Comparison of ENCODE assay signal across 31 cellular contexts in genomic region chrX:77432998-77433397, GRCh38. TPM values are rescaled to one million over a fixed set of nuclear protein-coding genes. Genes with fewer than 3 reads are reported as not detected.
"Had no signal": no experiment of that assay in that cellular context is flagged by ENCODE, and none has a peak within 500 bp of the region (broad histone marks: within the 10 kb centered on the region; RNA-seq: fewer than 3 reads in every experiment).

No MANE protein-coding gene starts in this region.

- H3K9me3 ChIP-seq: colonic mucosa, esophagus squamous epithelium, left ventricle myocardium inferior, prostate gland, sigmoid colon, stomach, thyroid gland had no signal

- H3K4me1 ChIP-seq: colonic mucosa, esophagus squamous epithelium, left ventricle myocardium inferior, prostate gland, sigmoid colon, stomach, thyroid gland had no signal

- H3K36me3 Mint-ChIP-seq: memory B cell; naive thymus-derived CD8-positive, alpha-beta T cell; stimulated activated effector memory CD8-positive, alpha-beta T cell treated with anti-CD3 and anti-CD28 coated beads, Interleukin-12 subunit alpha, Interleukin-12 subunit beta, amount 100 ng/mL, for 72 hours had no signal

- H3K4me3 Mint-ChIP-seq: central memory CD8-positive, alpha-beta T cell; dendritic cell treated with granulocyte-macrophage colony-stimulating factor and Interleukin-4, amounts not matched to agents 40 ng/mL and 50 ng/mL, for 4 days; memory B cell; naive thymus-derived CD8-positive, alpha-beta T cell; nephron progenitor cell; stimulated activated effector memory CD8-positive, alpha-beta T cell treated with anti-CD3 and anti-CD28 coated beads, Interleukin-12 subunit alpha, Interleukin-12 subunit beta, amount 100 ng/mL, for 72 hours had no signal

- DNase-seq: colonic mucosa; effector memory CD4-positive, alpha-beta T cell; erythroblast; esophagus squamous epithelium; foreskin melanocyte; head of caudate nucleus; kidney; left colon; left ventricle myocardium inferior; midbrain; naive thymus-derived CD8-positive, alpha-beta T cell; nephron progenitor cell; nucleus accumbens; right cardiac atrium; sigmoid colon; stimulated activated CD4-positive, alpha-beta T cell treated with anti-CD3 and anti-CD28 coated beads, Interleukin-2, amount 100 ng/mL, for 24 hours; stimulated activated CD4-positive, alpha-beta T cell treated with anti-CD3 and anti-CD28 coated beads, Interleukin-4, amount 100 ng/mL, for 24 hours; stimulated activated naive CD4-positive, alpha-beta T cell treated with Interleukin-2 at 50 U/mL for 16 hours; stomach; thyroid gland; trophoblast cell had no signal

- H3K27ac ChIP-seq: colonic mucosa, esophagus squamous epithelium, left ventricle myocardium inferior, prostate gland, sigmoid colon, stomach, thyroid gland had no signal

- H3K36me3 ChIP-seq: colonic mucosa, esophagus squamous epithelium, left ventricle myocardium inferior, prostate gland, sigmoid colon, stomach, thyroid gland had no signal

- H3K9me3 Mint-ChIP-seq: central memory CD8-positive, alpha-beta T cell; dendritic cell treated with granulocyte-macrophage colony-stimulating factor and Interleukin-4, amounts not matched to agents 40 ng/mL and 50 ng/mL, for 4 days; memory B cell; naive thymus-derived CD8-positive, alpha-beta T cell; stimulated activated effector memory CD8-positive, alpha-beta T cell treated with anti-CD3 and anti-CD28 coated beads, Interleukin-12 subunit alpha, Interleukin-12 subunit beta, amount 100 ng/mL, for 72 hours had no signal

- H3K27ac Mint-ChIP-seq: dendritic cell treated with granulocyte-macrophage colony-stimulating factor and Interleukin-4, amounts not matched to agents 40 ng/mL and 50 ng/mL, for 4 days; memory B cell; naive thymus-derived CD8-positive, alpha-beta T cell; nephron progenitor cell; stimulated activated effector memory CD8-positive, alpha-beta T cell treated with anti-CD3 and anti-CD28 coated beads, Interleukin-12 subunit alpha, Interleukin-12 subunit beta, amount 100 ng/mL, for 72 hours had no signal

- H3K27me3 ChIP-seq: colonic mucosa, esophagus squamous epithelium, sigmoid colon, stomach, thyroid gland had no signal

- H3K4me1 Mint-ChIP-seq: central memory CD8-positive, alpha-beta T cell; memory B cell; naive thymus-derived CD8-positive, alpha-beta T cell; nephron progenitor cell; stimulated activated effector memory CD8-positive, alpha-beta T cell treated with anti-CD3 and anti-CD28 coated beads, Interleukin-12 subunit alpha, Interleukin-12 subunit beta, amount 100 ng/mL, for 72 hours had no signal

- H3K27me3 Mint-ChIP-seq: central memory CD8-positive, alpha-beta T cell; dendritic cell treated with granulocyte-macrophage colony-stimulating factor and Interleukin-4, amounts not matched to agents 40 ng/mL and 50 ng/mL, for 4 days; naive thymus-derived CD8-positive, alpha-beta T cell had no signal

- ATAC-seq: left colon; naive thymus-derived CD8-positive, alpha-beta T cell; right cardiac atrium; stimulated activated effector memory CD8-positive, alpha-beta T cell treated with anti-CD3 and anti-CD28 coated beads, Interleukin-12 subunit alpha, Interleukin-12 subunit beta, amount 100 ng/mL, for 72 hours had no signal

- H3K4me3 ChIP-seq: colonic mucosa, esophagus squamous epithelium, left ventricle myocardium inferior, lung, prostate gland, sigmoid colon, stomach, thyroid gland had no signal

- FAIRE-seq: endometrium, kidney had no signal

RNA-seq across cellular contexts. Expression of gene FGF16, which starts 14.2 kb away (rescaled TPM):
- total RNA-seq: chondrocyte; colonic mucosa; esophagus squamous epithelium; left colon; lung; myocyte; naive thymus-derived CD8-positive, alpha-beta T cell; osteocyte; right cardiac atrium had no signal
